10 cellular contexts compared by ENCODE assay signal in genomic region chr2:168801961-168802824, GRCh38. TPM values are rescaled to one million over a fixed set of nuclear protein-coding genes. Genes with fewer than 3 reads are reported as not detected.
DNase-seq lines count a peak whose midpoint lies in the region; ATAC-seq and TF ChIP-seq lines count a peak whose summit lies in the region.
"Had no signal": no experiment of that assay in that cellular context is flagged by ENCODE, and none has a peak within 500 bp of the region (broad histone marks: within the 10 kb centered on the region; RNA-seq: fewer than 3 reads in every experiment).

NOSTRIN (plus strand) TSS chr2:168802637; CDS start chr2:168802647, 10 bp downstream.

- peak within 1 kb of the TSS in 44 of 59 donors; percentile 1 to 52 (median 22) for H3K4me3 ChIP-seq in dorsolateral prefrontal cortex
- peak within 1 kb of the TSS; percentile 14 to 31 (median 18) for H3K4me3 ChIP-seq in right lobe of liver
- peak within 1 kb of the TSS; percentile 28 for H3K4me3 ChIP-seq in thoracic aorta

- H3K9me3 ChIP-seq in right lobe of liver (no peaks in the 10 kb centered on the region), thoracic aorta (no peaks in the 10 kb centered on the region)
- H3K9me3 ChIP-seq: neutrophil had no signal

- ATAC-seq in right lobe of liver = peak; percentile 65 to 77 (median 68)
- no peak for ATAC-seq in thoracic aorta (ENCODE audit: insufficient number of reproducible peaks, low FRiP score, low read depth)
- no peak for ATAC-seq in HG03097 (IDR thresholded peaks at IDR 0.05; ENCODE audit: low FRiP score, unreplicated experiment)

- TF ChIP-seq CTCF in dorsolateral prefrontal cortex (IDR thresholded peaks at IDR 0.05 in 54 of 56, conservative IDR thresholded peaks at IDR 0.05 in 2 of 56; ENCODE audit: low read depth in 1 of 56, partially characterized antibody in 56 of 56) (no peak), right lobe of liver (IDR thresholded peaks at IDR 0.05) (no peak), thoracic aorta (IDR thresholded peaks at IDR 0.05) (no peak)

- DNase-seq in M059J (ENCODE audit: low read depth) (peak; percentile 61), dorsolateral prefrontal cortex (no peak), right lobe of liver (peak in 1 of 3 donors; percentile 47), thoracic aorta (ENCODE audit: low spot score) (no peak), NOMO-1 treated with DMSO at 0.1 percent for 48 hours (lab: John Stamatoyannopoulos, UW; ENCODE audit: unreplicated experiment) (no peak), cerebellar nuclear complex (lab: John Stamatoyannopoulos, UW) (no peak)
- DNase-seq: activated CD4-positive, alpha-beta T cell treated with anti-CD3 and anti-CD28 coated beads, Interleukin-2, amount 50 U/mL, for 4 hours; effector CD4-positive, alpha-beta T cell had no signal

- peak; percentile 48 for TF ChIP-seq POLR2A in right lobe of liver (IDR thresholded peaks at IDR 0.05)

- H3K27ac ChIP-seq in dorsolateral prefrontal cortex (peak within 1 kb of the TSS in 22 of 59 donors; percentile 0 to 51 (median 29)), right lobe of liver (peak within 1 kb of the TSS; percentile 20 to 43 (median 31)), thoracic aorta (no peak within 1 kb of the TSS)
- H3K27ac ChIP-seq: neutrophil had no signal

- H3K27me3 ChIP-seq in dorsolateral prefrontal cortex (no peaks in the 10 kb centered on the region), right lobe of liver (no peaks in the 10 kb centered on the region), thoracic aorta (replicated peaks; ENCODE audit: insufficient read depth) (no peaks in the 10 kb centered on the region)
- H3K27me3 ChIP-seq: neutrophil had no signal

- WGBS in right lobe of liver (ENCODE audit: insufficient coverage, low coverage, low lambda C conversion rate, missing lambda C conversion rate) = 51% methylated on average over 7 of the region's 10 CpGs

- no peaks in the 10 kb centered on the region for H3K4me1 ChIP-seq in right lobe of liver
- H3K4me1 ChIP-seq in thoracic aorta (ENCODE audit: control insufficient read depth in 1 of 2, low read depth in 2 of 2) = no peaks in the 10 kb centered on the region

- intact Hi-C loops in dorsolateral prefrontal cortex (cut with DNase I) = no loop called here
- intact Hi-C loops in right lobe of liver (cut with DNase I) = no loop called here

- H3K36me3 ChIP-seq in right lobe of liver (no peaks in the 10 kb centered on the region), thoracic aorta (no peaks in the 10 kb centered on the region)
- H3K36me3 ChIP-seq: neutrophil had no signal

RNA-seq across cellular contexts. Expression of gene NOSTRIN, which starts in this region (rescaled TPM):
- 0.22 TPM in 1 of 2 replicates, not detected in the other for total RNA-seq in M059J (2014; rRNA removed; shearing (Covaris generic))
- 10 to 100 TPM in 41 of 120 experiments, 1 to 10 TPM in 79; 1.5 to 28.3 (median 8.8) TPM for total RNA-seq in dorsolateral prefrontal cortex
- total RNA-seq in right lobe of liver = 10 to 100 TPM in 1 of 6 experiments, 1 to 10 TPM in 5; 3.6 to 20.9 (median 9.0) TPM
- total RNA-seq in thoracic aorta = 10 to 100 TPM in 1 of 2 donors, 1 to 10 TPM in 1; 5.3 to 18.3 TPM

Comparison
In these comparisons a context has a peak if more than half of its experiments do, and no peak if none do; other contexts are left out.
1. Peak in DNase-seq in M059J; RNA of the gene not detected or under 1 TPM.
2. H3K27ac ChIP-seq: peak in right lobe of liver (3 of 3); none in thoracic aorta (0 of 2).
3. ATAC-seq: peak in right lobe of liver (4 of 4); none in thoracic aorta (single experiment) and HG03097 (single experiment).
4. Peak in every context shown above with its lines, with median percentiles within 50 percentile points of each other: H3K4me3 ChIP-seq.